In the genomic region with DNA sequence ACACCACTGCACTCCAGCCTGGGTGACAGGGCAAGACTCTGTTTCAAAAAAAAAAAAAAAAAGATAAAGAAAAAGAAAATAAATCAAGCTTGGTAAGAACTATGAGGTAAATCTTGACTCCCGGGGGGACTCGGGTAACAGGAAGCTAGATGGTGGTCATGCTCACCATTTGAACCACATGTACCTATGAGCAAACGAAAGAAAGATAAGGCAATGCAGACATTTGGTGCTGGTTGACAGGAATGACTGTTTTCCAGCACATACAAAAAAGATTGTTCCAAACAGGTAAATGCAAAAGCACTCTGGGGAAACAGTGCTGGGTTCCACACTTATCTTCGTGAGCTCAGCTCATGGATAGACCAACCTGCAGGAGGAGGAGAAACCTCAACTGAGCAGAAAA, we compare ENCODE assay signal across 23 cellular contexts. TPM values are rescaled to one million over a fixed set of nuclear protein-coding genes. Genes with fewer than 3 reads are reported as not detected.
DNase-seq lines count a peak whose midpoint lies in the region; ATAC-seq, FAIRE-seq and TF ChIP-seq lines count a peak whose summit lies in the region.
"Had no signal": no experiment of that assay in that cellular context is flagged by ENCODE, and none has a peak within 500 bp of the region (broad histone marks: within the 10 kb centered on the region; RNA-seq: fewer than 3 reads in every experiment).

No MANE protein-coding gene starts in this region.

- CTCF ChIA-PET in activated CD4-positive, alpha-beta T cell treated with anti-CD3 and anti-CD28 coated beads, Interleukin-2, amount 10 ng/mL, durations not matched to agents 7 days and 5 days (lab: Charles Lee): interaction anchor here (0.6 to 2.3 kb wide), 10 partner anchors 13 to 508 kb away, joined by 3 to 12 read pairs (median 4); partner anchors contain the start of gene PTPN1
- CTCF ChIA-PET in OCI-LY7 (lab: Charles Lee; ENCODE audit: unreplicated experiment) (no interaction called here), K562 (lab: Yijun Ruan, JAX; ENCODE audit: low intra/inter-chr PET ratio) (no interaction called here)

- BruUV-seq in OCI-LY7 (replicated peaks; lab: Mats Ljungman, UMichigan) (no TSS peak), K562 (replicated peaks; lab: Mats Ljungman, UMichigan) (no TSS peak)

- POLR2A ChIA-PET in activated CD4-positive, alpha-beta T cell treated with anti-CD3 and anti-CD28 coated beads, Interleukin-2, amount 10 ng/mL, durations not matched to agents 7 days and 5 days (lab: Charles Lee): interaction anchor here (0.6 kb wide), 2 partner anchors 44 to 189 kb away, joined by 3 to 4 read pairs; no protein-coding TSS in a partner anchor
- POLR2A ChIA-PET in OCI-LY7 (lab: Charles Lee) (interaction anchor here (1.1 to 1.7 kb wide), 3 partner anchors 13 to 333 kb away, joined by 4 to 5 read pairs (median 4); partner anchors contain the start of gene PEDS1), K562 (lab: Yijun Ruan, JAX) (interaction anchor here (0.7 to 1.3 kb wide), 3 partner anchors 9 to 19 kb away, joined by 3 to 4 read pairs (median 3); no protein-coding TSS in a partner anchor)

- peaks cover 40% of the 10 kb centered on the region for H3K4me1 Mint-ChIP-seq in activated CD4-positive, alpha-beta T cell treated with anti-CD3 and anti-CD28 coated beads, Interleukin-2, amount 10 ng/mL, durations not matched to agents 7 days and 5 days

- FAIRE-seq in K562 (lab: Jason Lieb, UNC): no peak

- no peaks in the 10 kb centered on the region for H3K27me3 Mint-ChIP-seq in activated CD4-positive, alpha-beta T cell treated with anti-CD3 and anti-CD28 coated beads, Interleukin-2, amount 10 ng/mL, durations not matched to agents 7 days and 5 days

- H2AFZ ChIP-seq in OCI-LY7 (ENCODE audit: low read length) (0 out of 2 replicates have a peak overlapping the region, but pooled peaks have one; percentile 9), K562 (ENCODE audit: low read depth, low read length) (peak overlapping the region; percentile 75)

- H3K27ac Mint-ChIP-seq in activated CD4-positive, alpha-beta T cell treated with anti-CD3 and anti-CD28 coated beads, Interleukin-2, amount 10 ng/mL, durations not matched to agents 7 days and 5 days: peak overlapping the region; percentile 9
- H3K27ac Mint-ChIP-seq: T-cell had no signal

- no peaks in the 10 kb centered on the region for H3K9me2 ChIP-seq in OCI-LY7 (ENCODE audit: insufficient read depth, low read length)

- H3K9me1 ChIP-seq in K562 (ENCODE audit: control insufficient read depth, insufficient read depth, low read length): no peaks in the 10 kb centered on the region

- TF ChIP-seq CTCF in OCI-LY7 (conservative IDR thresholded peaks at IDR 0.05; ENCODE audit: low read length) (no peak), K562 (IDR thresholded peaks at IDR 0.05 in 2 of 3, conservative IDR thresholded peaks at IDR 0.05 in 1 of 3; ENCODE audit: insufficient read depth in 2 of 3, low read depth in 1 of 3, low read length in 3 of 3) (no peak), dorsolateral prefrontal cortex (IDR thresholded peaks at IDR 0.05 in 54 of 56, conservative IDR thresholded peaks at IDR 0.05 in 2 of 56; ENCODE audit: low read depth in 1 of 56, partially characterized antibody in 56 of 56) (no peak)

- TF ChIP-seq EP300 in K562 (IDR thresholded peaks at IDR 0.05; ENCODE audit: low read length): no peak

- H3K27ac ChIP-seq in BLaER1 (peak overlapping the region; percentile 55), OCI-LY7 (ENCODE audit: low read depth, low read length, poor library complexity, severe bottlenecking) (no peak overlapping the region), K562 (ENCODE audit: extremely low read depth, low read depth, low read length) (0 out of 3 replicates have a peak overlapping the region, but pooled peaks have one; percentile 17), dorsolateral prefrontal cortex (no peak overlapping the region)
- H3K27ac ChIP-seq: neutrophil, prostate gland, tibial artery had no signal

- H3K79me2 ChIP-seq in OCI-LY7 (ENCODE audit: insufficient read depth, low read depth, low read length) (no peaks in the 10 kb centered on the region), K562 (ENCODE audit: control insufficient read depth, insufficient read depth, low read length) (no peaks in the 10 kb centered on the region)

- H3K4me3 ChIP-seq in BLaER1 (no peak overlapping the region), OCI-LY7 (ENCODE audit: low read depth, low read length, poor library complexity, severe bottlenecking) (no peak overlapping the region), K562 (no peak overlapping the region), dorsolateral prefrontal cortex (no peak overlapping the region)
- H3K4me3 ChIP-seq: prostate gland, tibial artery had no signal

- no peak overlapping the region for H3K4me3 Mint-ChIP-seq in activated CD4-positive, alpha-beta T cell treated with anti-CD3 and anti-CD28 coated beads, Interleukin-2, amount 10 ng/mL, durations not matched to agents 7 days and 5 days
- H3K4me3 Mint-ChIP-seq: T-cell had no signal

- no peaks in the 10 kb centered on the region for H3K36me3 ChIP-seq in BLaER1
- H3K36me3 ChIP-seq in OCI-LY7 (ENCODE audit: insufficient read depth, low read length): no peaks in the 10 kb centered on the region
- no peaks in the 10 kb centered on the region for H3K36me3 ChIP-seq in K562 (ENCODE audit: control insufficient read depth, insufficient read depth, low read length)
- H3K36me3 ChIP-seq: neutrophil, prostate gland, tibial artery had no signal

- peaks cover 4% of the 10 kb centered on the region for H3K9me3 Mint-ChIP-seq in activated CD4-positive, alpha-beta T cell treated with anti-CD3 and anti-CD28 coated beads, Interleukin-2, amount 10 ng/mL, durations not matched to agents 7 days and 5 days
- H3K9me3 Mint-ChIP-seq: T-cell had no signal

- no peak for TF ChIP-seq POLR2A in K562 (conservative IDR thresholded peaks at IDR 0.05)

- H3K4me2 ChIP-seq in BLaER1 (peak overlapping the region; percentile 69), OCI-LY7 (ENCODE audit: low read length) (no peak overlapping the region), K562 (ENCODE audit: insufficient read depth, low read length) (no peak overlapping the region)

- no peaks in the 10 kb centered on the region for H4K20me1 ChIP-seq in BLaER1
- H4K20me1 ChIP-seq in OCI-LY7 (ENCODE audit: insufficient read depth, low read length): no peaks in the 10 kb centered on the region
- no peaks in the 10 kb centered on the region for H4K20me1 ChIP-seq in K562 (replicated peaks; ENCODE audit: control insufficient read depth, insufficient read depth, low read length)

- H3K9ac ChIP-seq in BLaER1 (peak overlapping the region; percentile 21; the same call in 1 of the 2 replicates), K562 (ENCODE audit: insufficient read depth in 1 of 2, low read depth in 2 of 2, low read length in 2 of 2) (no peak overlapping the region)

- intact Hi-C loops in OCI-LY7 (cut with micrococcal nuclease; ENCODE audit: unreplicated experiment) (no loop called here), K562 (cut with micrococcal nuclease) (no loop called here), dorsolateral prefrontal cortex (cut with DNase I) (no loop called here)

- DNase-seq in activated CD4-positive, alpha-beta T cell treated with anti-CD3 and anti-CD28 coated beads, Interleukin-2, amount 10 ng/mL, durations not matched to agents 7 days and 5 days: peak; percentile 22
- no peak for DNase-seq in activated CD4-positive, alpha-beta T cell treated with anti-CD3 and anti-CD28 coated beads, Interleukin-2, amount 50 U/mL, for 4 hours
- DNase-seq in OCI-LY7 (ENCODE audit: low spot score): no peak
- no peak for DNase-seq in K562 (ENCODE audit: extremely low read depth in 1 of 4, low spot score in 3 of 4)
- DNase-seq in dorsolateral prefrontal cortex: no peak
- DNase-seq in kidney glomerular epithelial cell (lab: John Stamatoyannopoulos, UW): no peak
- DNase-seq in RKO (ENCODE audit: low spot score): no peak
- DNase-seq: activated CD8-positive, alpha-beta memory T cell treated with anti-CD3 and anti-CD28 coated beads, Interleukin-2, amount 50 U/mL, for 48 hours; activated naive CD4-positive, alpha-beta T cell; amygdala; GOT3; IMR-90; mesendoderm; NCI-H2029 treated with DMSO at 0.1 percent for 48 hours; NCI-H69; RPMI8226; stimulated activated CD4-positive, alpha-beta T cell treated with anti-CD3 and anti-CD28 coated beads, Interleukin-15, amount 100 ng/mL, for 24 hours; T-cell; tibial artery had no signal

- no peaks in the 10 kb centered on the region for H3K27me3 ChIP-seq in BLaER1
- no peaks in the 10 kb centered on the region for H3K27me3 ChIP-seq in K562 (ENCODE audit: control insufficient read depth in 2 of 2, insufficient read depth in 2 of 2, low read length in 2 of 2)
- no peaks in the 10 kb centered on the region for H3K27me3 ChIP-seq in dorsolateral prefrontal cortex
- H3K27me3 ChIP-seq: neutrophil, tibial artery had no signal

- TF ChIP-seq RAD21 in K562 (CRISPR knock-in tag; conservative IDR thresholded peaks at IDR 0.05 in 1 of 2, IDR thresholded peaks at IDR 0.05 in 1 of 2): no peak

- 12% methylated on average over 4 of the region's 4 CpGs for WGBS in K562 (ENCODE audit: insufficient coverage, low coverage, missing lambda C conversion rate)

- H3K36me3 Mint-ChIP-seq in activated CD4-positive, alpha-beta T cell treated with anti-CD3 and anti-CD28 coated beads, Interleukin-2, amount 10 ng/mL, durations not matched to agents 7 days and 5 days (ENCODE audit: low read depth): peaks cover 5% of the 10 kb centered on the region
- H3K36me3 Mint-ChIP-seq: T-cell had no signal

- in situ Hi-C loops in K562 (cut with MboI): loop anchor here (10.0 kb wide), 1 partner anchor 247 kb away; the partner anchor contains the start of gene PARD6B

- H3K9me3 ChIP-seq in BLaER1: peaks cover 8% of the 10 kb centered on the region
- H3K9me3 ChIP-seq in OCI-LY7 (ENCODE audit: low read length): no peaks in the 10 kb centered on the region
- H3K9me3 ChIP-seq in K562 (replicated peaks; ENCODE audit: control insufficient read depth, insufficient read depth, low read depth, low read length): no peaks in the 10 kb centered on the region
- H3K9me3 ChIP-seq: neutrophil, prostate gland, tibial artery had no signal

- peaks cover 68% of the 10 kb centered on the region for H3K4me1 ChIP-seq in BLaER1
- peaks cover 27% of the 10 kb centered on the region for H3K4me1 ChIP-seq in OCI-LY7 (ENCODE audit: insufficient read depth, low read length, poor library complexity, severe bottlenecking)
- peaks cover 9 to 24% of the 10 kb centered on the region in 2 experiments; a peak in 4 of 5 replicates for H3K4me1 ChIP-seq in K562 (replicated peaks in 1 of 2; ENCODE audit: control insufficient read depth in 2 of 2, insufficient read depth in 2 of 2, low read length in 2 of 2)
- H3K4me1 ChIP-seq: prostate gland had no signal

- ATAC-seq in K562: no peak
- ATAC-seq: left lobe of liver, T-cell had no signal

RNA-seq across cellular contexts. Expression of gene PTPN1, which starts 22.8 kb away (rescaled TPM):
- 10 to 100 TPM; 66.4 to 75.3 TPM for total RNA-seq in activated CD4-positive, alpha-beta T cell treated with anti-CD3 and anti-CD28 coated beads, Interleukin-2, amount 10 ng/mL, durations not matched to agents 7 days and 5 days
- total RNA-seq in OCI-LY7 (2014; rRNA removed; shearing (Covaris generic)): 21.6 and 25.1 TPM in 2 replicates
- total RNA-seq in OCI-LY7 (2022) (17.1 and 22.0 TPM in 2 replicates), K562 (2014; rRNA removed) (56.4 and 69.8 TPM in 2 replicates), K562 (2014; rRNA removed; fragmentation: Illumina TruSeq; extraction: Trizol) (44.5 and 49.4 TPM in 2 replicates), K562 (2015; rRNA removed; fragmentation: Illumina TruSeq; extraction: Trizol) (58.5 and 58.9 TPM in 2 replicates), K562 (2021) (71.9 and 80.4 TPM in 2 replicates), dorsolateral prefrontal cortex (10 to 100 TPM; 15.9 to 29.2 (median 22.0) TPM)
- 39.8 and 48.2 TPM in 2 replicates for total RNA-seq in K562 (2011; cell fraction: chromatin; rRNA removed; ENCODE audit: low replicate concordance)
- 25.1 and 26.7 TPM in 2 replicates for total RNA-seq in K562 (2011; cell fraction: nucleolus; rRNA removed)
- total RNA-seq in K562 (2011; cell fraction: nucleoplasm; rRNA removed): 44.3 and 59.5 TPM in 2 replicates
- polyA plus RNA-seq in K562 (2011; rRNA removed) (31.5 and 53.1 TPM in 2 replicates), K562 (2014; fragmentation: Illumina TruSeq; extraction: Trizol) (85.3 and 88.7 TPM in 2 replicates), K562 (2014; fragmentation: Nextera tagmentation; extraction: Ambion mirVana) (10 to 100 TPM; 11.0 to 15.7 TPM), K562 (2014; rRNA removed) (52.5 and 54.0 TPM in 2 replicates)
- 38.3 and 62.4 TPM in 2 replicates for polyA plus RNA-seq in K562 (2011; cell fraction: cytosol; rRNA removed)
- polyA plus RNA-seq in K562 (2011; cell fraction: nucleus; rRNA removed): 50.2 and 94.2 TPM in 2 replicates
- polyA plus RNA-seq in K562 (2012): 56.3 and 67.9 TPM in 2 replicates
- polyA minus RNA-seq in K562 (2011; rRNA and poly(A)+ RNA removed): 40.7 and 49.1 TPM in 2 replicates
- 25.5 and 37.9 TPM in 2 replicates for polyA minus RNA-seq in K562 (2011; cell fraction: cytosol; rRNA and poly(A)+ RNA removed)
- 13.3 and 26.4 TPM in 2 replicates for polyA minus RNA-seq in K562 (2011; cell fraction: nucleus; rRNA and poly(A)+ RNA removed)

Comparison
In these comparisons a context has a peak if more than half of its experiments do, and no peak if none do; other contexts are left out.
1. H3K27ac ChIP-seq: peak in BLaER1 (single experiment) and K562 (single experiment); none in OCI-LY7 (single experiment) and dorsolateral prefrontal cortex (0 of 59).